In the genomic region with DNA sequence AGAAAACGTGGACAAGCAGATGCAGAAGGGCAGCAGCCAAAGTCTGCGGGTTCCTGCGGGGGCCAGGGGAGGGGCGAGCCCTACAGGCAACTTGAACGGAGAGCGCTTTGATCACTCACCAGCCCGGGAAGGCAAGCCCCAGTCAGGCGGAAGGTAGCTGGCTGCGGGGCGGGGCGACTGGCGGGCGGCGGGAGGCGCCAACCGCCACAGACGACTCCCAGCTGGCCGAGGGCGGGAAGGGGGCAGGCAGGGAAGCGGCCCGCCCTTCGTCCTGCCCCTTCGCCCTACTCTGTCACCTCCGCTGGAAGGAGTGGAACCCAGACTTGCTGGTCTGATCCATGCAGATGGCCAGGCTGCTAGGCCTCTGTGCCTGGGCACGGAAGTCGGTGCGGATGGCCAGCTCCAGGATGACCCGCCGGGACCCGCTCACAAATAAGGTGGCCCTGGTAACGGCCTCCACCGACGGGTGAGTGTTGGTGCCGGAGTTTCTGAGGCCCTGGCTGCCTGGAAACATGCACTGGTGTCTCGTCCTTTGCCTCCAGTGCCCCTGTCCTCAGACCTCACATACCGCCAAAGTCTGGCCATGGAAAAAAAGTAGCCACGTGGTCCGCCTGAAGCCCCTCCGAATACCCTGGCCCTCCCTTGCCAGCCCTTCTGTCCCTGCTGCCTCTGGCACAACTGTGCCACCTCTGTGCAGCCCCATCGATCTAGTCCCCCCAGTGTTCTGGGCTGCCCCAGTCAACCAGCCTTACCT, we compare ENCODE assay signal across 8 cellular contexts. TPM values are rescaled to one million over a fixed set of nuclear protein-coding genes. Genes with fewer than 3 reads are reported as not detected.
DNase-seq lines count a peak whose midpoint lies in the region; ATAC-seq and TF ChIP-seq lines count a peak whose summit lies in the region.
"Not testable (repeated sequence)": the region's sequence is repeated elsewhere in the genome, so short reads cannot be mapped to it uniquely, and the experiment has no call there.

A gene (plus strand): TSS at position 320 of the 754 bp plus-strand sequence. CDS start 19 bp downstream, at position 339.

- peaks cover 20% of the 10 kb centered on the region for H3K4me1 Mint-ChIP-seq in activated CD4-positive, alpha-beta memory T cell treated with anti-CD3 and anti-CD28 coated beads for 36 hours (ENCODE audit: low read depth)

- H3K9me3 Mint-ChIP-seq in activated CD4-positive, alpha-beta memory T cell treated with anti-CD3 and anti-CD28 coated beads for 36 hours: not testable (repeated sequence)

- POLR2A ChIA-PET in activated CD4-positive, alpha-beta memory T cell treated with anti-CD3 and anti-CD28 coated beads for 36 hours (lab: Charles Lee): not testable (repeated sequence)

- not testable (repeated sequence) for H3K9me3 ChIP-seq in left lung

- peak within 1 kb of the TSS; percentile 79 for H3K27ac Mint-ChIP-seq in activated CD4-positive, alpha-beta memory T cell treated with anti-CD3 and anti-CD28 coated beads for 36 hours

- H3K4me3 ChIP-seq in AG10803 (ENCODE audit: low read length) (peak within 1 kb of the TSS; percentile 20), left lung (peak within 1 kb of the TSS; percentile 35 to 50)

- CTCF ChIA-PET in activated CD4-positive, alpha-beta memory T cell treated with anti-CD3 and anti-CD28 coated beads for 36 hours (lab: Charles Lee): interaction anchor here (0.8 to 1.7 kb wide), 5 partner anchors 26 to 253 kb away, joined by 3 to 7 read pairs (median 4); a partner anchor contains a TSS

- H3K36me3 ChIP-seq in left lung: not testable (repeated sequence)

- not testable (repeated sequence) for TF ChIP-seq CTCF in AG10803 (conservative IDR thresholded peaks at IDR 0.05; ENCODE audit: low read length); left lung (IDR thresholded peaks at IDR 0.05)

- not testable (repeated sequence) for H3K36me3 Mint-ChIP-seq in activated CD4-positive, alpha-beta memory T cell treated with anti-CD3 and anti-CD28 coated beads for 36 hours

- not testable (repeated sequence) for H3K27me3 Mint-ChIP-seq in activated CD4-positive, alpha-beta memory T cell treated with anti-CD3 and anti-CD28 coated beads for 36 hours

- ATAC-seq in GM19025 (IDR thresholded peaks at IDR 0.05; ENCODE audit: low read depth, unreplicated experiment): peak; percentile 95
- peak; percentile 87 for ATAC-seq in HG03095 (IDR thresholded peaks at IDR 0.05; ENCODE audit: unreplicated experiment)
- peak; percentile 98 for ATAC-seq in left lung

- peak within 1 kb of the TSS; percentile 82 for H3K4me3 Mint-ChIP-seq in activated CD4-positive, alpha-beta memory T cell treated with anti-CD3 and anti-CD28 coated beads for 36 hours

- peaks cover 13 to 22% of the 10 kb centered on the region in 2 donors for H3K4me1 ChIP-seq in left lung

- DNase-seq in AG10803 (ENCODE audit: low read depth) (peak; percentile 47), NCI-H460 (ENCODE audit: extremely low read depth, low read depth) (peak; percentile 72), dermis blood vessel endothelial cell (peak; percentile 71), left lung (peak; percentile 91 to 98)
- DNase-seq in activated CD4-positive, alpha-beta memory T cell treated with anti-CD3 and anti-CD28 coated beads for 36 hours: peak; percentile 92
- DNase-seq in stimulated activated CD4-positive, alpha-beta T cell treated with anti-CD3 and anti-CD28 coated beads, Interleukin-1b, Interleukin-23, amount 100 ng/mL, for 24 hours (ENCODE audit: low read depth in 4 of 4, low spot score in 1 of 4): peak; percentile 50 to 88 (median 64)

- intact Hi-C loops in activated CD4-positive, alpha-beta memory T cell treated with anti-CD3 and anti-CD28 coated beads for 36 hours (cut with micrococcal nuclease): loop anchor here (10.0 kb wide), 1 partner anchor 106 kb away; a partner anchor contains a TSS
- intact Hi-C loops in left lung (cut with DNase I): not testable (repeated sequence)

- H3K27ac ChIP-seq in left lung: peak within 1 kb of the TSS; percentile 75

- H3K27me3 ChIP-seq in left lung: not testable (repeated sequence)

RNA-seq across cellular contexts. Expression of the gene that starts here (rescaled TPM):
- total RNA-seq in NCI-H460 (2014; rRNA removed; shearing (Covaris generic)): 19.4 and 21.7 TPM in 2 replicates
- polyA plus RNA-seq in NCI-H460 (2014; cell fraction: nucleus; rRNA removed): 13.7 and 50.1 TPM in 2 replicates
- 10 to 100 TPM; 27.6 to 29.6 TPM for total RNA-seq in activated CD4-positive, alpha-beta memory T cell treated with anti-CD3 and anti-CD28 coated beads for 36 hours
- total RNA-seq in dermis blood vessel endothelial cell (11.6 and 12.6 TPM in 2 replicates), left lung (10 to 100 TPM; 13.8 to 24.9 TPM)

Comparison
In these comparisons a context has a peak if more than half of its experiments do, and no peak if none do; other contexts are left out.
1. Peak in every context shown above with its lines: DNase-seq, ATAC-seq, H3K4me3 ChIP-seq and H3K27ac ChIP-seq.